In the genomic region with DNA sequence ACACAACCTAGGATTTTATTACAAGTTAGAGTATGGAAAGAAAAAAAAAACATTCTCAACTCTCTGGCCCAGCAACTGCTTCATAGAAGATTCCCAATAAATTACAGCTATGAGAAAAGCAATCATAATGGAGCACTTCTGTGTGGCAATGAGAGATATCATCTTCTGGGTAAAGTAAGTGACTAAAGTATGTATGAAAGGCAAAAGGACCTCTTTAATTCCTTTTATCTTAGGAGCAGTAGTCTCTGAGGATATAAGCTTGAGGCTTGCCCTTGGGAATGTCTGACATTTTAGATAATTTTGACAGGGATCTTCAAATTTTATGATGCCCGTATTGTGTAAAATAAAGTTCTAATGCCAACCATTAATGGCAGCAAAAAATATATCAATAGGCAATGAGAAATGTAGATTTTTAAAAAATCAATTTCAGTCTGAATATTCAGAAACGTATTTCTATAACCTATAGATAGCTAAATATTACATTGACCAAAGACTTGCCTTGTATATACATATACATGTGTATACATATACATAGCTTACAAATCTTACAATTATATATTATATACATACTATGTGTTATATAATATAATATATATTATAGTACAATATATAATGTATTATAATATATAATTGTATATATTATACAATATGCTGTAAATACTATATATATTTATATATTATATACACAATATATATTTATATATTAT, we compare ENCODE assay signal across 18 cellular contexts.
"Had no signal": no experiment of that assay in that cellular context is flagged by ENCODE, and none has a peak within 500 bp of the region (broad histone marks: within the 10 kb centered on the region; RNA-seq: fewer than 3 reads in every experiment).

No MANE protein-coding gene starts in this region.

- ATAC-seq: gastrocnemius medialis, heart right ventricle, left cardiac atrium, lower lobe of right lung, right lobe of liver, T-helper 17 cell, upper lobe of right lung had no signal

- H3K27me3 Mint-ChIP-seq: progenitor cell of endocrine pancreas, T-helper 17 cell had no signal

- H3K27ac Mint-ChIP-seq: activated naive CD4-positive, alpha-beta T cell treated with anti-CD3 and anti-CD28 coated beads for 36 hours; endodermal cell; nephron progenitor cell; progenitor cell of endocrine pancreas; T-helper 17 cell had no signal

- DNase-seq: activated CD4-positive, alpha-beta T cell treated with anti-CD3 and anti-CD28 coated beads for 4 hours; activated CD8-positive, alpha-beta memory T cell treated with anti-CD3 and anti-CD28 coated beads for 24 hours; activated naive CD4-positive, alpha-beta T cell treated with anti-CD3 and anti-CD28 coated beads for 36 hours; activated T-cell treated with anti-CD3 and anti-CD28 coated beads for 4 hours; adrenal gland; dorsolateral prefrontal cortex; endodermal cell; erythroblast; gastrocnemius medialis; heart right ventricle; left cardiac atrium; lower lobe of right lung; nephron progenitor cell; occipital lobe; right lobe of liver; T-helper 17 cell; upper lobe of right lung had no signal

- H3K4me1 Mint-ChIP-seq: nephron progenitor cell, T-helper 17 cell had no signal

- H3K9me3 Mint-ChIP-seq: nephron progenitor cell had no signal

- H3K4me3 Mint-ChIP-seq: activated naive CD4-positive, alpha-beta T cell treated with anti-CD3 and anti-CD28 coated beads for 36 hours; endodermal cell; nephron progenitor cell; T-helper 17 cell had no signal
